ENCODE assay signal across 9 cellular contexts in genomic region chr19:47848871-47849473, GRCh38. TPM values are rescaled to one million over a fixed set of nuclear protein-coding genes. Genes with fewer than 3 reads are reported as not detected.
DNase-seq lines count a peak whose midpoint lies in the region; ATAC-seq, FAIRE-seq and TF ChIP-seq lines count a peak whose summit lies in the region.
"Had no signal": no experiment of that assay in that cellular context is flagged by ENCODE, and none has a peak within 500 bp of the region (broad histone marks: within the 10 kb centered on the region; RNA-seq: fewer than 3 reads in every experiment).

No MANE protein-coding gene starts in this region.

- no peak overlapping the region for H3K27ac ChIP-seq in heart right ventricle
- no peak overlapping the region for H3K27ac ChIP-seq in hepatocyte
- H3K27ac ChIP-seq in upper lobe of right lung = no peak overlapping the region
- H3K27ac ChIP-seq in prostate gland = no peak overlapping the region

- peaks cover 8% of the 10 kb centered on the region for H3K4me1 Mint-ChIP-seq in activated CD8-positive, alpha-beta T cell treated with anti-CD3 and anti-CD28 coated beads, Interleukin-2, amount 10 ng/mL, durations not matched to agents 7 days and 5 days (ENCODE audit: low read depth)

- peak overlapping the region; percentile 26 for H3K4me3 Mint-ChIP-seq in activated CD8-positive, alpha-beta T cell treated with anti-CD3 and anti-CD28 coated beads, Interleukin-2, amount 10 ng/mL, durations not matched to agents 7 days and 5 days

- H3K4me1 ChIP-seq in heart right ventricle = no peaks in the 10 kb centered on the region
- peaks cover 8% of the 10 kb centered on the region for H3K4me1 ChIP-seq in hepatocyte (ENCODE audit: insufficient read depth)
- no peaks in the 10 kb centered on the region for H3K4me1 ChIP-seq in upper lobe of right lung
- H3K4me1 ChIP-seq in prostate gland (replicated peaks) = no peaks in the 10 kb centered on the region

- 2 to 4% methylated on average over 22 of the region's 22 CpGs for WGBS in heart right ventricle, 2 donors
- WGBS in hepatocyte (ENCODE audit: low lambda C conversion rate, missing lambda C conversion rate) = 1% methylated on average over 22 of the region's 22 CpGs
- 4% methylated on average over 22 of the region's 22 CpGs for WGBS in prostate gland

- H3K36me3 ChIP-seq in heart right ventricle (no peaks in the 10 kb centered on the region), hepatocyte (replicated peaks; ENCODE audit: insufficient read depth, low read depth) (no peaks in the 10 kb centered on the region), upper lobe of right lung (no peaks in the 10 kb centered on the region), prostate gland (no peaks in the 10 kb centered on the region)

- no peak for TF ChIP-seq POLR2A in prostate gland (IDR thresholded peaks at IDR 0.05)

- H3K9me3 ChIP-seq in heart right ventricle = no peaks in the 10 kb centered on the region
- no peaks in the 10 kb centered on the region for H3K9me3 ChIP-seq in hepatocyte (ENCODE audit: low read depth)
- no peaks in the 10 kb centered on the region for H3K9me3 ChIP-seq in upper lobe of right lung
- no peaks in the 10 kb centered on the region for H3K9me3 ChIP-seq in prostate gland

- H3K9me2 ChIP-seq in hepatocyte (replicated peaks; ENCODE audit: insufficient read depth) = no peaks in the 10 kb centered on the region

- TF ChIP-seq CTCF in heart right ventricle (IDR thresholded peaks at IDR 0.05) (peak in 8 of 9 donors; percentile 15 to 48 (median 29)), hepatocyte (IDR thresholded peaks at IDR 0.05; ENCODE audit: poor library complexity) (peak; percentile 58), upper lobe of right lung (IDR thresholded peaks at IDR 0.05) (peak; percentile 49), prostate gland (IDR thresholded peaks at IDR 0.05) (peak in 1 of 4 experiments; percentile 25)

- H3K79me2 ChIP-seq in hepatocyte = no peaks in the 10 kb centered on the region

- H4K20me1 ChIP-seq in hepatocyte (ENCODE audit: insufficient read depth, poor library complexity, severe bottlenecking) = no peaks in the 10 kb centered on the region

- CTCF ChIA-PET in activated CD8-positive, alpha-beta T cell treated with anti-CD3 and anti-CD28 coated beads, Interleukin-2, amount 10 ng/mL, durations not matched to agents 7 days and 5 days (lab: Charles Lee) = interaction anchor here (0.8 to 2.9 kb wide), 3 partner anchors 9 to 20 kb away, joined by 3 to 6 read pairs (median 3); no protein-coding TSS in a partner anchor

- peaks cover 11 to 81% (median 72%) of the 10 kb centered on the region in 7 donors for H3K27me3 ChIP-seq in heart right ventricle
- peaks cover 7% of the 10 kb centered on the region for H3K27me3 ChIP-seq in hepatocyte
- peaks cover 67% of the 10 kb centered on the region for H3K27me3 ChIP-seq in upper lobe of right lung
- H3K27me3 ChIP-seq in prostate gland (replicated peaks; ENCODE audit: insufficient read depth) = peaks cover 8% of the 10 kb centered on the region

- H2AFZ ChIP-seq in hepatocyte = peak overlapping the region; percentile 68

- ATAC-seq in heart right ventricle (no peak), Right ventricle myocardium inferior (no peak), upper lobe of right lung (no peak)
- ATAC-seq in activated CD8-positive, alpha-beta T cell treated with anti-CD3 and anti-CD28 coated beads, Interleukin-2, amount 10 ng/mL, durations not matched to agents 7 days and 5 days = no peak

- POLR2A ChIA-PET in activated CD8-positive, alpha-beta T cell treated with anti-CD3 and anti-CD28 coated beads, Interleukin-2, amount 10 ng/mL, durations not matched to agents 7 days and 5 days (lab: Charles Lee) = interaction anchor here (0.5 kb wide), 1 partner anchor 32 kb away, joined by 3 read pairs; no protein-coding TSS in a partner anchor

- DNase-seq in heart right ventricle (peak in 1 of 2 donors; percentile 19), Right ventricle myocardium inferior (ENCODE audit: missing footprints) (no peak), hepatocyte (ENCODE audit: low spot score) (peak; percentile 51), upper lobe of right lung (peak; percentile 69), medulla oblongata (ENCODE audit: extremely low spot score) (no peak), HTR-8/SVneo (ENCODE audit: insufficient read length, low spot score) (no peak), prostate gland (ENCODE audit: low spot score) (no peak)
- peak; percentile 43 for DNase-seq in activated CD8-positive, alpha-beta T cell treated with anti-CD3 and anti-CD28 coated beads, Interleukin-2, amount 10 ng/mL, durations not matched to agents 7 days and 5 days

- H3K27me3 Mint-ChIP-seq in activated CD8-positive, alpha-beta T cell treated with anti-CD3 and anti-CD28 coated beads, Interleukin-2, amount 10 ng/mL, durations not matched to agents 7 days and 5 days (ENCODE audit: low read depth) = peaks cover 23% of the 10 kb centered on the region

- H3K36me3 Mint-ChIP-seq in activated CD8-positive, alpha-beta T cell treated with anti-CD3 and anti-CD28 coated beads, Interleukin-2, amount 10 ng/mL, durations not matched to agents 7 days and 5 days (ENCODE audit: low read depth) = no peaks in the 10 kb centered on the region

- FAIRE-seq in HTR-8/SVneo (lab: Jason Lieb, UNC) = no peak

- no peak overlapping the region for H3K4me3 ChIP-seq in heart right ventricle
- H3K4me3 ChIP-seq in hepatocyte = no peak overlapping the region
- H3K4me3 ChIP-seq in upper lobe of right lung = no peak overlapping the region
- no peak overlapping the region for H3K4me3 ChIP-seq in prostate gland

- no peak overlapping the region for H3K27ac Mint-ChIP-seq in activated CD8-positive, alpha-beta T cell treated with anti-CD3 and anti-CD28 coated beads, Interleukin-2, amount 10 ng/mL, durations not matched to agents 7 days and 5 days

- no peaks in the 10 kb centered on the region for H3K9me3 Mint-ChIP-seq in activated CD8-positive, alpha-beta T cell treated with anti-CD3 and anti-CD28 coated beads, Interleukin-2, amount 10 ng/mL, durations not matched to agents 7 days and 5 days (ENCODE audit: insufficient read depth)

- intact Hi-C loops in heart right ventricle (cut with DNase I) = no loop called here
- intact Hi-C loops in Right ventricle myocardium inferior (cut with DNase I) = no loop called here
- intact Hi-C loops in upper lobe of right lung (cut with DNase I) = no loop called here
- intact Hi-C loops in prostate gland (cut with DNase I) = no loop called here

- H3K4me2 ChIP-seq in hepatocyte = peak overlapping the region; percentile 69

RNA-seq across cellular contexts. Expression of gene TPRX2, which starts 10.1 kb away (rescaled TPM):
- total RNA-seq in heart right ventricle = not detected
- polyA plus RNA-seq in heart right ventricle = not detected
- not detected for total RNA-seq in Right ventricle myocardium inferior
- total RNA-seq in activated CD8-positive, alpha-beta T cell treated with anti-CD3 and anti-CD28 coated beads, Interleukin-2, amount 10 ng/mL, durations not matched to agents 7 days and 5 days = not detected
- not detected in 2 replicates for total RNA-seq in hepatocyte
- polyA plus RNA-seq in hepatocyte = not detected in 2 replicates
- total RNA-seq in upper lobe of right lung = not detected
- total RNA-seq in prostate gland = not detected
- polyA plus RNA-seq: adipose tissue had no signal

RNA-seq across cellular contexts. Expression of gene CRX, which starts 27.2 kb away (rescaled TPM):
- total RNA-seq in heart right ventricle (not detected), Right ventricle myocardium inferior (not detected), hepatocyte (not detected in 2 replicates), upper lobe of right lung (not detected), prostate gland (under 1 TPM in 1 of 2 donors, not detected in 1; 0.34 TPM)
- polyA plus RNA-seq in heart right ventricle (not detected), hepatocyte (0.09 and 0.15 TPM in 2 replicates)
- total RNA-seq in activated CD8-positive, alpha-beta T cell treated with anti-CD3 and anti-CD28 coated beads, Interleukin-2, amount 10 ng/mL, durations not matched to agents 7 days and 5 days = not detected

RNA-seq across cellular contexts. Expression of gene SULT2A1, which starts 37.1 kb away (rescaled TPM):
- not detected for total RNA-seq in heart right ventricle
- not detected for polyA plus RNA-seq in heart right ventricle
- total RNA-seq in Right ventricle myocardium inferior = not detected
- not detected for total RNA-seq in activated CD8-positive, alpha-beta T cell treated with anti-CD3 and anti-CD28 coated beads, Interleukin-2, amount 10 ng/mL, durations not matched to agents 7 days and 5 days
- 188 and 193 TPM in 2 replicates for total RNA-seq in hepatocyte
- 75.7 and 120 TPM in 2 replicates for polyA plus RNA-seq in hepatocyte
- total RNA-seq in upper lobe of right lung = not detected
- total RNA-seq in prostate gland = not detected

RNA-seq across cellular contexts. Expression of gene TPRX1, which starts 44.6 kb away (rescaled TPM):
- total RNA-seq in heart right ventricle (not detected), Right ventricle myocardium inferior (not detected), hepatocyte (not detected in 2 replicates), upper lobe of right lung (not detected), prostate gland (under 1 TPM in 1 of 2 donors, not detected in 1; 0.91 TPM)
- polyA plus RNA-seq in heart right ventricle (not detected), hepatocyte (not detected in 2 replicates)
- not detected for total RNA-seq in activated CD8-positive, alpha-beta T cell treated with anti-CD3 and anti-CD28 coated beads, Interleukin-2, amount 10 ng/mL, durations not matched to agents 7 days and 5 days
- polyA plus RNA-seq: adipose tissue had no signal

Comparison
In these comparisons a context has a peak if more than half of its experiments do, and no peak if none do; other contexts are left out.
1. DNase-seq: peak in activated CD8-positive, alpha-beta T cell treated with anti-CD3 and anti-CD28 coated beads, Interleukin-2, amount 10 ng/mL, durations not matched to agents 7 days and 5 days (single experiment), hepatocyte (single experiment) and upper lobe of right lung (single experiment); none in Right ventricle myocardium inferior (single experiment), medulla oblongata (single experiment), HTR-8/SVneo (single experiment) and prostate gland (single experiment).
2. RNA of gene SULT2A1, which starts 37.1 kb away (total RNA-seq): 188 to 193 TPM in hepatocyte; not detected in prostate gland, not detected in upper lobe of right lung (single experiment), not detected in activated CD8-positive, alpha-beta T cell treated with anti-CD3 and anti-CD28 coated beads, Interleukin-2, amount 10 ng/mL, durations not matched to agents 7 days and 5 days, not detected in heart right ventricle and not detected in Right ventricle myocardium inferior (single experiment); every median in the first group is over 100 times any median in the second.